ENCODE assay signal across 7 cellular contexts in the genomic region with DNA sequence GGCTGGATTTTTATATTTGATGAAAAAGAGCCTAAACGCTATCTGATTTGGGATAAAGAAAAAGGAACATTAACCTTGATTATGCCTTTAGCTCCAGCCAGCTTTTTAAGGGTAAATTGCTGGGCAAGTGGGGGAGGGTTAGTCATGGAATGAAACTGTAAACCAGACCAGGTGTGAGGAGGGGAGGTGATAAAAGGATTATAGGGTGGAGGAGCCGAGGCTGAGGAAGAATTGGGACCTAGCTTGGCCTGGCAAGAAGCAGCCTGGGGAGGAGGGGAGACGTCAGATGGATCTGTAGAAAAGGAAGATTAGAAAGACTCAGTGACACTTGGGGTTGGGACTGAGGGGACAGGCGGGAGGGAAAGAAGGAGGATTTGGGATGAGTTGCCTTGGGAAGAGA.
DNase-seq lines count a peak whose midpoint lies in the region; ATAC-seq, FAIRE-seq and TF ChIP-seq lines count a peak whose summit lies in the region.
"Not testable (repeated sequence)": the region's sequence is repeated elsewhere in the genome, so short reads cannot be mapped to it uniquely, and the experiment has no call there.

No MANE protein-coding gene starts in this region.

- not testable (repeated sequence) for H3K9me3 ChIP-seq in HUES48 (ENCODE audit: control insufficient read depth, insufficient read depth, low read length); H1 (ENCODE audit: insufficient read depth in 2 of 2, low read depth in 1 of 2, low read length in 1 of 2); iPS DF 6.9 (ENCODE audit: control insufficient read depth, insufficient read depth, low read length)

- H3K4me2 ChIP-seq in GM23338 (peak overlapping the region; percentile 67), H1 (ENCODE audit: insufficient read depth in 1 of 2, low read depth in 2 of 2, low read length in 2 of 2) (peak overlapping the region; percentile 64 to 96; a peak in 3 of 4 replicates)

- peak overlapping the region; percentile 34; the same call in 1 of the 2 replicates for H3K27ac Mint-ChIP-seq in GM23338

- not testable (repeated sequence) for TF ChIP-seq RAD21 in H1 (IDR thresholded peaks at IDR 0.05 in 1 of 2, conservative IDR thresholded peaks at IDR 0.05 in 1 of 2; ENCODE audit: low read depth in 2 of 2, low read length in 2 of 2)

- H4K5ac ChIP-seq in H1 (ENCODE audit: insufficient read length, low read depth, low read length): not testable (repeated sequence)

- peak overlapping the region; percentile 65 for H3K4me3 Mint-ChIP-seq in GM23338

- not testable (repeated sequence) for H2BK120ac ChIP-seq in H1 (replicated peaks; ENCODE audit: low read depth, low read length)

- H2AK5ac ChIP-seq in H1 (ENCODE audit: low read depth, low read length): not testable (repeated sequence)

- not testable (repeated sequence) for H3K23ac ChIP-seq in H1 (ENCODE audit: insufficient read length)

- H3K14ac ChIP-seq in H1 (ENCODE audit: insufficient read length): not testable (repeated sequence)

- not testable (repeated sequence) for H3K27me3 ChIP-seq in GM23338 (ENCODE audit: insufficient read depth); HUES48 (ENCODE audit: control insufficient read depth, insufficient read depth, low read length); H1 (replicated peaks in 1 of 4; ENCODE audit: control insufficient read depth in 3 of 4, extremely low read depth in 1 of 4, insufficient read depth in 3 of 4, low read length in 3 of 4); iPS DF 6.9 (ENCODE audit: control insufficient read depth, insufficient read depth, low read length)

- not testable (repeated sequence) for H2BK12ac ChIP-seq in H1 (ENCODE audit: low read depth, low read length)

- TF ChIP-seq POLR2A in H1 (IDR thresholded peaks at IDR 0.05; ENCODE audit: control extremely low read depth in 1 of 2, low read depth in 2 of 2, low read length in 2 of 2): not testable (repeated sequence)

- not testable (repeated sequence) for TF ChIP-seq EP300 in H1 (IDR thresholded peaks at IDR 0.05; ENCODE audit: borderline replicate concordance in 1 of 2, low read depth in 2 of 2, low read length in 2 of 2)

- POLR2A ChIA-PET in H1 (lab: Charles Lee; ENCODE audit: partially characterized antibody): interaction anchor here (1.0 to 1.8 kb wide), 4 partner anchors 9 to 21 kb away, joined by 3 to 9 read pairs (median 4); no protein-coding TSS in a partner anchor

- 37% methylated on average over 4 of the region's 4 CpGs; no CpG with 5 or more reads in 1 of the 2 experiments for WGBS in H1 (ENCODE audit: extremely low coverage in 1 of 2, insufficient coverage in 1 of 2, insufficient read length in 1 of 2, insufficient replicate concordance in 2 of 2, low coverage in 1 of 2, low lambda C conversion rate in 2 of 2, missing lambda C conversion rate in 1 of 2), 2 experiments
- WGBS in iPS DF 6.9 (ENCODE audit: insufficient coverage, insufficient read length): no CpG with 5 or more reads among the region's 4 CpGs

- peaks cover 22% of the 10 kb centered on the region for H3K4me1 Mint-ChIP-seq in GM23338

- not testable (repeated sequence) for H4K20me1 ChIP-seq in GM23338 (replicated peaks; ENCODE audit: insufficient read depth); H1 (replicated peaks in 1 of 2; ENCODE audit: control insufficient read depth in 1 of 2, insufficient read depth in 2 of 2, low read length in 2 of 2)

- H3K4me1 ChIP-seq in GM23338 (ENCODE audit: insufficient read depth): peaks cover 23% of the 10 kb centered on the region
- H3K4me1 ChIP-seq in HUES48 (ENCODE audit: control insufficient read depth, insufficient read depth, low read length): peaks cover 28% of the 10 kb centered on the region
- H3K4me1 ChIP-seq in H1 (replicated peaks in 1 of 4; ENCODE audit: control insufficient read depth in 3 of 4, insufficient read depth in 4 of 4, low read length in 3 of 4): peaks cover 0 to 10% (median 6%) of the 10 kb centered on the region in 4 experiments; a peak in 5 of 7 replicates
- not testable (repeated sequence) for H3K4me1 ChIP-seq in iPS DF 6.9 (ENCODE audit: control insufficient read depth, insufficient read depth, low read length)

- H3K56ac ChIP-seq in H1 (replicated peaks; ENCODE audit: insufficient read length, low read depth, low read length): not testable (repeated sequence)

- CTCF ChIA-PET in H1 (lab: Charles Lee; ENCODE audit: partially characterized antibody): not testable (repeated sequence)

- not testable (repeated sequence) for H3K36me3 Mint-ChIP-seq in GM23338 (ENCODE audit: low read depth)

- H3K4me3 ChIP-seq in GM23338 (peak overlapping the region; percentile 48), HUES48 (ENCODE audit: low read depth, low read length) (peak overlapping the region; percentile 67; the same call in 1 of the 2 replicates), H1 (ENCODE audit: extremely low read depth in 1 of 4, insufficient read depth in 2 of 4, low read depth in 3 of 4, low read length in 4 of 4) (peak overlapping the region in 2 of 4 experiments; percentile 60 to 67; a peak in 3 of 8 replicates), iPS DF 6.9 (ENCODE audit: low read length) (peak overlapping the region; percentile 30; the same call in 1 of the 2 replicates)

- not testable (repeated sequence) for H3K27ac ChIP-seq in GM23338 (ENCODE audit: low read depth); HUES48 (ENCODE audit: low read depth, low read length); H1 (ENCODE audit: low read depth, low read length); iPS DF 6.9 (ENCODE audit: low read length)

- not testable (repeated sequence) for H3K9me2 ChIP-seq in GM23338 (ENCODE audit: insufficient read depth)

- H3K23me2 ChIP-seq in H1 (ENCODE audit: low read depth, low read length): peaks cover 10% of the 10 kb centered on the region; the same call in 1 of the 2 replicates

- H2BK5ac ChIP-seq in H1 (ENCODE audit: low read depth, low read length): not testable (repeated sequence)

- not testable (repeated sequence) for H3K4ac ChIP-seq in H1 (replicated peaks; ENCODE audit: insufficient read length, low read depth, low read length)

- H3K9ac ChIP-seq in HUES48 (ENCODE audit: low read depth, low read length); H1 (replicated peaks in 1 of 4; ENCODE audit: extremely low read depth in 1 of 4, low read depth in 3 of 4, low read length in 3 of 4): not testable (repeated sequence)

- H4K8ac ChIP-seq in H1 (ENCODE audit: extremely low read depth, insufficient read depth, low read length): not testable (repeated sequence)

- not testable (repeated sequence) for H4K91ac ChIP-seq in H1 (replicated peaks; ENCODE audit: insufficient read length, low read length)

- not testable (repeated sequence) for H3K27me3 Mint-ChIP-seq in GM23338 (ENCODE audit: insufficient read depth, low read depth, poor library complexity)

- H3F3A ChIP-seq in GM23338 (replicated peaks; ENCODE audit: low read depth): not testable (repeated sequence)

- H3K9me3 Mint-ChIP-seq in GM23338: not testable (repeated sequence)

- not testable (repeated sequence) for DNase-seq in GM23338 (ENCODE audit: low spot score); H1 (ENCODE audit: low read depth in 1 of 2, low spot score in 2 of 2); iPS DF 6.9 (ENCODE audit: low read depth, low spot score)
- DNase-seq in NCI-H524 (lab: John Stamatoyannopoulos, UW) (peak; percentile 5 to 70), NCI-H82 treated with DMSO at 0.1 percent for 48 hours (lab: John Stamatoyannopoulos, UW; ENCODE audit: unreplicated experiment) (peak; percentile 49), left kidney (ENCODE audit: low read depth, low spot score) (peak; percentile 55)

- H3K79me2 ChIP-seq in GM23338 (replicated peaks; ENCODE audit: insufficient read depth) (peaks cover 17% of the 10 kb centered on the region), H1 (ENCODE audit: control insufficient read depth in 1 of 2, insufficient read depth in 2 of 2, low read length in 2 of 2) (peaks cover 0 to 44% of the 10 kb centered on the region in 2 experiments; a peak in 2 of 4 replicates)

- H2AFZ ChIP-seq in GM23338; H1 (ENCODE audit: low read length): not testable (repeated sequence)

- H3K36me3 ChIP-seq in GM23338 (ENCODE audit: insufficient read depth); HUES48 (ENCODE audit: control insufficient read depth, insufficient read depth, low read length); H1 (ENCODE audit: control insufficient read depth in 2 of 4, insufficient read depth in 4 of 4, low read length in 3 of 4); iPS DF 6.9 (ENCODE audit: control insufficient read depth, insufficient read depth, low read length): not testable (repeated sequence)

- not testable (repeated sequence) for H3K79me1 ChIP-seq in H1 (ENCODE audit: low read depth, low read length)

- FAIRE-seq in H1 (lab: Jason Lieb, UNC): not testable (repeated sequence)

- H2BK15ac ChIP-seq in H1 (ENCODE audit: low read length): not testable (repeated sequence)

- H3K18ac ChIP-seq in H1 (ENCODE audit: extremely low read depth, low read length): not testable (repeated sequence)

- H2BK20ac ChIP-seq in H1 (ENCODE audit: low read length): not testable (repeated sequence)

- not testable (repeated sequence) for ATAC-seq in GM23338

- not testable (repeated sequence) for TF ChIP-seq CTCF in GM23338 (conservative IDR thresholded peaks at IDR 0.05; ENCODE audit: low read depth in 2 of 2); H1 (IDR thresholded peaks at IDR 0.05; ENCODE audit: control extremely low read depth in 1 of 3, insufficient read depth in 1 of 3, low read depth in 1 of 3, low read length in 3 of 3)

TF ChIP-seq in H1, 55 proteins besides CTCF, POLR2A, EP300 and RAD21:
- TF ChIP-seq TCF12 (IDR thresholded peaks at IDR 0.05; ENCODE audit: low read depth, low read length): 0 out of 2 replicates have a peak, but pooled peaks have one; percentile 11
